ENCODE assay signal across 29 cellular contexts in genomic region chrX:72053508-72053907, GRCh38.
"Had no signal": no experiment of that assay in that cellular context is flagged by ENCODE, and none has a peak within 500 bp of the region (broad histone marks: within the 10 kb centered on the region; RNA-seq: fewer than 3 reads in every experiment).

No MANE protein-coding gene starts in this region.

- H3K36me3 ChIP-seq: gastrocnemius medialis, ovary, right lobe of liver, thoracic aorta had no signal

- H3K27ac ChIP-seq: gastrocnemius medialis, hepatocyte, ovary, right lobe of liver, skin epidermis had no signal

- H3K27me3 Mint-ChIP-seq: activated T-helper 17 cell treated with anti-CD3 and anti-CD28 coated beads, Interleukin-2, amount 50 U/mL, for 72 hours had no signal

- ATAC-seq: activated T-helper 17 cell treated with anti-CD3 and anti-CD28 coated beads, Interleukin-2, amount 50 U/mL, for 72 hours; gastrocnemius medialis; left colon; right lobe of liver; stimulated activated naive CD8-positive, alpha-beta T cell treated with anti-CD3 and anti-CD28 coated beads, Interleukin-15, Interleukin-2, amounts not matched to agents 100 U/mL and 50 U/mL, for 24 hours had no signal

- H3K9me3 Mint-ChIP-seq: activated CD4-positive, alpha-beta memory T cell treated with anti-CD3 and anti-CD28 coated beads, Interleukin-2, amount 10 ng/mL, durations not matched to agents 7 days and 5 days; activated CD4-positive, alpha-beta T cell treated with anti-CD3 and anti-CD28 coated beads, Interleukin-2, amount 10 ng/mL, durations not matched to agents 7 days and 5 days; activated T-cell treated with anti-CD3 and anti-CD28 coated beads, Interleukin-2, amount 50 U/mL, for 24 hours; activated T-helper 17 cell treated with anti-CD3 and anti-CD28 coated beads, Interleukin-2, amount 50 U/mL, for 72 hours; T-helper 1 cell treated with Interleukin-12 subunit alpha and Interleukin-12 subunit beta and Interleukin-4 antibody, amounts not matched to agents 30 μg/mL and 1 μg/mL, for 36 hours had no signal

- H3K4me3 ChIP-seq: gastrocnemius medialis, hepatocyte, ovary, right lobe of liver, skin epidermis, thoracic aorta had no signal

- H3K4me2 ChIP-seq: hepatocyte had no signal

- H3K27me3 ChIP-seq: gastrocnemius medialis, hepatocyte, ovary had no signal

- H3K4me1 ChIP-seq: gastrocnemius medialis, right lobe of liver had no signal

- H3K4me3 Mint-ChIP-seq: activated CD4-positive, alpha-beta memory T cell treated with anti-CD3 and anti-CD28 coated beads, Interleukin-2, amount 10 ng/mL, durations not matched to agents 7 days and 5 days; activated CD4-positive, alpha-beta T cell treated with anti-CD3 and anti-CD28 coated beads, Interleukin-2, amount 10 ng/mL, durations not matched to agents 7 days and 5 days; activated T-cell treated with anti-CD3 and anti-CD28 coated beads, Interleukin-2, amount 50 U/mL, for 24 hours; activated T-helper 17 cell treated with anti-CD3 and anti-CD28 coated beads, Interleukin-2, amount 50 U/mL, for 72 hours; mesothelial cell of epicardium; naive B cell; nephron progenitor cell; T-helper 1 cell treated with Interleukin-12 subunit alpha and Interleukin-12 subunit beta and Interleukin-4 antibody, amounts not matched to agents 30 μg/mL and 1 μg/mL, for 36 hours had no signal

- H3K9me3 ChIP-seq: gastrocnemius medialis, ovary, right lobe of liver, thoracic aorta had no signal

- H3K36me3 Mint-ChIP-seq: naive B cell had no signal

- H3K27ac Mint-ChIP-seq: activated CD4-positive, alpha-beta memory T cell treated with anti-CD3 and anti-CD28 coated beads, Interleukin-2, amount 10 ng/mL, durations not matched to agents 7 days and 5 days; activated CD4-positive, alpha-beta T cell treated with anti-CD3 and anti-CD28 coated beads, Interleukin-2, amount 10 ng/mL, durations not matched to agents 7 days and 5 days; activated T-cell treated with anti-CD3 and anti-CD28 coated beads, Interleukin-2, amount 50 U/mL, for 24 hours; activated T-helper 17 cell treated with anti-CD3 and anti-CD28 coated beads, Interleukin-2, amount 50 U/mL, for 72 hours; mesothelial cell of epicardium; nephron progenitor cell; progenitor cell of endocrine pancreas; T-helper 1 cell treated with Interleukin-12 subunit alpha and Interleukin-12 subunit beta and Interleukin-4 antibody, amounts not matched to agents 30 μg/mL and 1 μg/mL, for 36 hours had no signal

- DNase-seq: activated CD4-positive, alpha-beta memory T cell treated with anti-CD3 and anti-CD28 coated beads, Interleukin-2, amount 10 ng/mL, durations not matched to agents 7 days and 5 days; activated CD4-positive, alpha-beta T cell treated with anti-CD3 and anti-CD28 coated beads for 1 hour; activated CD4-positive, alpha-beta T cell treated with anti-CD3 and anti-CD28 coated beads, Interleukin-2, amount 10 ng/mL, durations not matched to agents 7 days and 5 days; activated CD8-positive, alpha-beta memory T cell treated with anti-CD3 and anti-CD28 coated beads, Interleukin-2, amount 50 U/mL, for 48 hours; activated gamma-delta T cell treated with Interleukin-2 at 50 U/mL for 16 hours; activated naive CD4-positive, alpha-beta T cell treated with anti-CD3 and anti-CD28 coated beads, Interleukin-2, amount 50 U/mL, for 16 hours; activated T-cell treated with anti-CD3 and anti-CD28 coated beads, Interleukin-2, amount 50 U/mL, for 24 hours; caudate nucleus; effector CD8-positive, alpha-beta T cell; gastrocnemius medialis; kidney; left colon; mammary epithelial cell; naive B cell; nephron progenitor cell; ovary; right lobe of liver; stimulated activated CD4-positive, alpha-beta T cell treated with anti-CD3 and anti-CD28 coated beads, Interleukin-12 subunit alpha, Interleukin-12 subunit beta, amount 100 ng/mL, for 4 hours; stimulated activated CD4-positive, alpha-beta T cell treated with anti-CD3 and anti-CD28 coated beads, Interleukin-4, amount 100 ng/mL, for 1 hour; stimulated activated naive CD8-positive, alpha-beta T cell treated with anti-CD3 and anti-CD28 coated beads, Interleukin-15, Interleukin-2, amounts not matched to agents 100 U/mL and 50 U/mL, for 24 hours; T1000; trophoblast cell had no signal

- H3K79me2 ChIP-seq: hepatocyte had no signal

- H2AFZ ChIP-seq: hepatocyte had no signal

- H3K4me1 Mint-ChIP-seq: activated CD4-positive, alpha-beta T cell treated with anti-CD3 and anti-CD28 coated beads, Interleukin-2, amount 10 ng/mL, durations not matched to agents 7 days and 5 days; activated T-helper 17 cell treated with anti-CD3 and anti-CD28 coated beads, Interleukin-2, amount 50 U/mL, for 72 hours; nephron progenitor cell had no signal
